23 cellular contexts compared by ENCODE assay signal in the genomic region with DNA sequence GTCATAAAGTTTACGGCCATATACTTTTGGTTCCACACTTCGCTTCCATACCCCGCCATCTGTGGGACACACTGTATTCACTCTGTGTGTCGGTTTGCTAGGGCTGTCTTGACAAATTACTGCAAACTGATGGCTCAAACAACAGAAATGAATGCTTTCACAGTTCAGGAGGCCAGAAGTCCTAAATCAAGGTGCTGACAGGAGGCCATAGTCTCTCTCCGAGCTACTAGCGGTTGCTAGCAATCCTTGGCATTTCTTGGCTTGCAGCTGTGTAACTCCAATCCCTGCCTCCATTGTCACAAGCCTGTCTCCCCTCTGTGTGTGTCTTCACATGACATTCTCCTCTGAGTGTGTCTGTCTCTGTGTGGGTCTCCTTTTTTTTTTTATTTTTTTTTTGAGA. TPM values are rescaled to one million over a fixed set of nuclear protein-coding genes. Genes with fewer than 3 reads are reported as not detected.
"Had no signal": no experiment of that assay in that cellular context is flagged by ENCODE, and none has a peak within 500 bp of the region (broad histone marks: within the 10 kb centered on the region; RNA-seq: fewer than 3 reads in every experiment).

No MANE protein-coding gene starts in this region.

- H3K27ac ChIP-seq: brain microvascular endothelial cell, lower lobe of right lung, testis, upper lobe of left lung had no signal

- H3K27me3 ChIP-seq: brain microvascular endothelial cell, gastroesophageal sphincter, stomach, testis, upper lobe of left lung had no signal

- H3K4me1 ChIP-seq: upper lobe of left lung had no signal

- FAIRE-seq: colon, keratinocyte, small intestine had no signal

- ATAC-seq: activated CD8-positive, alpha-beta T cell treated with anti-CD3 and anti-CD28 coated beads, Interleukin-2, amount 10 ng/mL, durations not matched to agents 7 days and 5 days; gastroesophageal sphincter; left colon; stimulated activated effector memory CD8-positive, alpha-beta T cell treated with anti-CD3 and anti-CD28 coated beads, Interleukin-12 subunit alpha, Interleukin-12 subunit beta, amount 100 ng/mL, for 72 hours had no signal

- H3K36me3 ChIP-seq: brain microvascular endothelial cell, lower lobe of right lung, stomach, upper lobe of left lung had no signal

- H3K9me3 ChIP-seq: gastroesophageal sphincter, lower lobe of right lung, stomach, testis, upper lobe of left lung had no signal

- DNase-seq: activated CD4-positive, alpha-beta T cell treated with anti-CD3 and anti-CD28 coated beads for 1 hour; activated CD4-positive, alpha-beta T cell treated with anti-CD3 and anti-CD28 coated beads, Interleukin-2, amount 50 U/mL, for 1 hour; activated CD8-positive, alpha-beta T cell treated with anti-CD3 and anti-CD28 coated beads, Interleukin-2, amount 10 ng/mL, durations not matched to agents 7 days and 5 days; activated gamma-delta T cell treated with Interleukin-2 at 50 U/mL for 16 hours; aorta; brain microvascular endothelial cell; effector memory CD4-positive, alpha-beta T cell; head of caudate nucleus; left colon; lower lobe of right lung; occipital lobe; stimulated activated CD4-positive, alpha-beta T cell treated with anti-CD3 and anti-CD28 coated beads, Interleukin-2, amount 100 ng/mL, for 24 hours; stomach; T-helper 9 cell; testis; upper lobe of left lung had no signal

- H3K4me3 ChIP-seq: gastroesophageal sphincter, lower lobe of right lung, stomach, testis, upper lobe of left lung had no signal

RNA-seq across cellular contexts. Expression of gene LDB3, which starts 59.1 kb away (rescaled TPM):
- total RNA-seq: dermis microvascular lymphatic vessel endothelial cell; T-helper 1 cell treated with Interleukin-12 subunit alpha and Interleukin-12 subunit beta and Interleukin-4 antibody, amounts not matched to agents 30 ng/mL and 1 ng/mL, for 36 hours had no signal
